ENCODE assay signal across 12 cellular contexts in the genomic region with DNA sequence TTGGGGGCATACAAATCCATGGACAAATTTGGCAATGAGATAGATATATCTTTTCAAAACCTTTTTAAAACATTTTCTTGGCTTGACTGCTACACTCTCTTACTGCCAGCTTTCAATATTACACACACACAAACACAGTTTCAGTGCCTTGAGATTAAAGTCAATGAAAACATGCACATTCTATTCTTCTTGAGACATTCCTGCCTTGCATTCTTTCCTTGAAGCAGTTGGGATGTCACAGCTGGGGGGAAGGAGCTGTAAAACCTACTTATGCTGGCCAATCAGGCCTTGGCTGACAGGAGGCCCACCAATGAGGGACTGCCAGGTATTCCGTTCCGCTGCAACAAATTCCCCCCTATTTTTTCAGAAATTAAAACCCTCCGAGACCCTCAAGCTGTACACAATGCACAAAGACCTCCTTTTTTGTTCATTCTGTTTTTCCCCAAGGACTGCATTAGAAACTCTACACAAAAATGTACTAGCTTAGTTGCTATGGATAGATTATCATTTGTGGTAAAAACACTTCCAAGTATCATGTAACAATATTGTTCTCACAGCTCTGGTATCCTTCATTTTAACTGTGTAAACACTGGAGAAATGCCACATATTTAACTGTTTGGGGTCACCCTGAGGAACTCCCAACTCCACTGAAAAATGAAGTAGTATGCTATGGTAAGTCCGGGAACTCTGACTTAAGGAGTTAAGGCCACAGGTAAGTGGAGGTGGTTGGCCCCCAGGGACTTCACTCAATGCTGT. TPM values are rescaled to one million over a fixed set of nuclear protein-coding genes. Genes with fewer than 3 reads are reported as not detected.
DNase-seq lines count a peak whose midpoint lies in the region; ATAC-seq and TF ChIP-seq lines count a peak whose summit lies in the region.
"Had no signal": no experiment of that assay in that cellular context is flagged by ENCODE, and none has a peak within 500 bp of the region (broad histone marks: within the 10 kb centered on the region; RNA-seq: fewer than 3 reads in every experiment).

No MANE protein-coding gene starts in this region.

- no peak overlapping the region for H3K4ac ChIP-seq in H9 (ENCODE audit: low read depth, low read length)

- no peak overlapping the region for H3K9ac ChIP-seq in H9 (ENCODE audit: extremely low read depth, insufficient read length, low read length)
- peak overlapping the region; percentile 28 for H3K9ac ChIP-seq in skeletal muscle satellite cell (ENCODE audit: low read depth, low read length)

- H3K27ac ChIP-seq in H9 (ENCODE audit: insufficient read length, low read depth, low read length): peak overlapping the region; percentile 53
- peak overlapping the region; percentile 90 for H3K27ac ChIP-seq in brain microvascular endothelial cell

- peak overlapping the region; percentile 62 for H3K18ac ChIP-seq in H9 (ENCODE audit: insufficient read length, low read depth, low read length)

- TF ChIP-seq CTCF in H9 (conservative IDR thresholded peaks at IDR 0.05) (no peak), brain microvascular endothelial cell (IDR thresholded peaks at IDR 0.05; ENCODE audit: low read depth, low read length, missing control alignments) (no peak)

- H3K4me3 ChIP-seq in brain microvascular endothelial cell (ENCODE audit: low read depth, low read length): no peak overlapping the region
- H3K4me3 ChIP-seq in skeletal muscle satellite cell (ENCODE audit: low read length): no peak overlapping the region
- H3K4me3 ChIP-seq: pancreas had no signal

- ATAC-seq in HG02759 (IDR thresholded peaks at IDR 0.05; ENCODE audit: unreplicated experiment): no peak
- ATAC-seq: pancreas had no signal

- H2BK12ac ChIP-seq in H9 (ENCODE audit: insufficient read length, low read depth, low read length): peak overlapping the region; percentile 2

- H2AFZ ChIP-seq in H9 (ENCODE audit: low read length): no peak overlapping the region

- no peak overlapping the region for H3K56ac ChIP-seq in H9 (ENCODE audit: insufficient read length, low read depth, low read length)

- no peak overlapping the region for H4K8ac ChIP-seq in H9 (replicated peaks; ENCODE audit: insufficient read length, low read depth, low read length)

- H2BK15ac ChIP-seq in H9 (ENCODE audit: low read depth, low read length): no peak overlapping the region

- H3K23me2 ChIP-seq in H9 (ENCODE audit: insufficient read length, low read depth, low read length, poor library complexity, severe bottlenecking): no peaks in the 10 kb centered on the region

- H3K27ac Mint-ChIP-seq in H9: peak overlapping the region; percentile 45 to 94 (median 87)
- H3K27ac Mint-ChIP-seq: activated naive CD4-positive, alpha-beta T cell treated with anti-CD3 and anti-CD28 coated beads, Interleukin-2, amount 10 ng/mL, durations not matched to agents 7 days and 5 days had no signal

- H3K4me1 ChIP-seq in H9 (ENCODE audit: insufficient read depth, low read length) (peaks cover 22% of the 10 kb centered on the region), skeletal muscle satellite cell (ENCODE audit: control insufficient read depth, insufficient read depth, low read length) (peaks cover 80% of the 10 kb centered on the region)

- H4K5ac ChIP-seq in H9 (ENCODE audit: insufficient read length, low read depth, low read length): peak overlapping the region; percentile 63

- H3K9me3 Mint-ChIP-seq in H9: no peaks in the 10 kb centered on the region
- H3K9me3 Mint-ChIP-seq: activated naive CD4-positive, alpha-beta T cell treated with anti-CD3 and anti-CD28 coated beads, Interleukin-2, amount 10 ng/mL, durations not matched to agents 7 days and 5 days had no signal

- H3K36me3 ChIP-seq in brain microvascular endothelial cell (replicated peaks): peaks cover 48% of the 10 kb centered on the region
- H3K36me3 ChIP-seq in skeletal muscle satellite cell (ENCODE audit: insufficient read depth, low read length): peaks cover 84% of the 10 kb centered on the region
- H3K36me3 ChIP-seq: pancreas had no signal

- H2BK5ac ChIP-seq in H9 (ENCODE audit: insufficient read length, low read length): no peak overlapping the region

- no peak overlapping the region for H2BK120ac ChIP-seq in H9 (ENCODE audit: low read depth, low read length, poor library complexity, severe bottlenecking)

- peak overlapping the region; percentile 24 for H4K91ac ChIP-seq in H9 (ENCODE audit: insufficient read length, low read depth, low read length)

- no peaks in the 10 kb centered on the region for H3K27me3 Mint-ChIP-seq in H9 (ENCODE audit: low read depth)

- no peak overlapping the region for H3K4me3 Mint-ChIP-seq in H9
- H3K4me3 Mint-ChIP-seq: activated naive CD4-positive, alpha-beta T cell treated with anti-CD3 and anti-CD28 coated beads, Interleukin-2, amount 10 ng/mL, durations not matched to agents 7 days and 5 days had no signal

- no peaks in the 10 kb centered on the region for H4K20me1 ChIP-seq in H9 (ENCODE audit: control insufficient read depth, insufficient read depth, insufficient read length)

- peak overlapping the region; percentile 38 for H3T11ph ChIP-seq in H9 (ENCODE audit: low read length)

- no peak overlapping the region for H2BK20ac ChIP-seq in H9 (ENCODE audit: low read depth, low read length, poor library complexity, severe bottlenecking)

- H3K14ac ChIP-seq in H9 (ENCODE audit: insufficient read depth, low read length): no peak overlapping the region

- H3K36me3 Mint-ChIP-seq in H9 (ENCODE audit: insufficient read depth in 1 of 3, low read depth in 3 of 3): peaks cover 24 to 46% (median 28%) of the 10 kb centered on the region in 3 experiments
- H3K36me3 Mint-ChIP-seq: activated naive CD4-positive, alpha-beta T cell treated with anti-CD3 and anti-CD28 coated beads, Interleukin-2, amount 10 ng/mL, durations not matched to agents 7 days and 5 days had no signal

- WGBS in H9 (ENCODE audit: extremely low coverage, insufficient read length, low lambda C conversion rate): no CpG with 5 or more reads among the region's 4 CpGs

- DNase-seq in H9 (peak; percentile 75), brain microvascular endothelial cell (peak; percentile 91), iPS-NIHi11 (ENCODE audit: low spot score) (peak; percentile 80), SHP77 (lab: John Stamatoyannopoulos, UW) (no peak), LoVo (ENCODE audit: low spot score) (no peak), islet precursor cell (no peak)
- DNase-seq: activated naive CD4-positive, alpha-beta T cell treated with anti-CD3 and anti-CD28 coated beads, Interleukin-2, amount 10 ng/mL, durations not matched to agents 7 days and 5 days; DMS79 treated with DMSO at 0.1 percent for 48 hours; NCI-H526 treated with DMSO at 0.1 percent for 48 hours; pancreas had no signal

- in situ Hi-C loops in brain microvascular endothelial cell (cut with HindIII; ENCODE audit: low pct_ligation_motif_present, low sequenced_read_pairs): no loop called here

- H2AK5ac ChIP-seq in H9 (ENCODE audit: insufficient read length, low read length): no peak overlapping the region

- peaks cover 6% of the 10 kb centered on the region; the same call in 1 of the 2 replicates for H3K79me2 ChIP-seq in H9 (ENCODE audit: insufficient read depth, low read length)

- H3K9me3 ChIP-seq in H9 (ENCODE audit: control insufficient read depth, low read depth, low read length): no peaks in the 10 kb centered on the region
- H3K9me3 ChIP-seq in skeletal muscle satellite cell (replicated peaks; ENCODE audit: low read length): no peaks in the 10 kb centered on the region
- H3K9me3 ChIP-seq: pancreas had no signal

- no peaks in the 10 kb centered on the region for H3K79me1 ChIP-seq in H9 (ENCODE audit: insufficient read depth, low read depth, low read length, poor library complexity, severe bottlenecking)

- H3K27me3 ChIP-seq in H9 (ENCODE audit: insufficient read depth, low read length) (no peaks in the 10 kb centered on the region), brain microvascular endothelial cell (replicated peaks) (no peaks in the 10 kb centered on the region), skeletal muscle satellite cell (ENCODE audit: control insufficient read depth, insufficient read depth, low read length) (no peaks in the 10 kb centered on the region)
- H3K27me3 ChIP-seq: pancreas had no signal

- no peak overlapping the region for H3K23ac ChIP-seq in H9 (ENCODE audit: insufficient read length, low read depth, low read length)

- peaks cover 63 to 71% of the 10 kb centered on the region in 2 experiments for H3K4me1 Mint-ChIP-seq in H9
- H3K4me1 Mint-ChIP-seq: activated naive CD4-positive, alpha-beta T cell treated with anti-CD3 and anti-CD28 coated beads, Interleukin-2, amount 10 ng/mL, durations not matched to agents 7 days and 5 days had no signal

- H3K4me2 ChIP-seq in H9 (ENCODE audit: insufficient read depth, insufficient read length, low read length) (no peak overlapping the region), skeletal muscle satellite cell (ENCODE audit: low read length) (peak overlapping the region; percentile 34)

RNA-seq across cellular contexts. Expression of a gene that starts 18.5 kb away (rescaled TPM):
- total RNA-seq in H9 (2021): 305 and 326 TPM in 2 replicates
- total RNA-seq in skeletal muscle satellite cell (2012; rRNA removed): 667 and 754 TPM in 2 replicates

Comparison
In these comparisons a context has a peak if more than half of its experiments do, and no peak if none do; other contexts are left out.
1. DNase-seq: peak in H9 (single experiment), brain microvascular endothelial cell (single experiment) and iPS-NIHi11 (single experiment); none in SHP77 (0 of 2), LoVo (single experiment) and islet precursor cell (single experiment).